Comparison of ENCODE assay signal across 1 cellular context in the genomic region with DNA sequence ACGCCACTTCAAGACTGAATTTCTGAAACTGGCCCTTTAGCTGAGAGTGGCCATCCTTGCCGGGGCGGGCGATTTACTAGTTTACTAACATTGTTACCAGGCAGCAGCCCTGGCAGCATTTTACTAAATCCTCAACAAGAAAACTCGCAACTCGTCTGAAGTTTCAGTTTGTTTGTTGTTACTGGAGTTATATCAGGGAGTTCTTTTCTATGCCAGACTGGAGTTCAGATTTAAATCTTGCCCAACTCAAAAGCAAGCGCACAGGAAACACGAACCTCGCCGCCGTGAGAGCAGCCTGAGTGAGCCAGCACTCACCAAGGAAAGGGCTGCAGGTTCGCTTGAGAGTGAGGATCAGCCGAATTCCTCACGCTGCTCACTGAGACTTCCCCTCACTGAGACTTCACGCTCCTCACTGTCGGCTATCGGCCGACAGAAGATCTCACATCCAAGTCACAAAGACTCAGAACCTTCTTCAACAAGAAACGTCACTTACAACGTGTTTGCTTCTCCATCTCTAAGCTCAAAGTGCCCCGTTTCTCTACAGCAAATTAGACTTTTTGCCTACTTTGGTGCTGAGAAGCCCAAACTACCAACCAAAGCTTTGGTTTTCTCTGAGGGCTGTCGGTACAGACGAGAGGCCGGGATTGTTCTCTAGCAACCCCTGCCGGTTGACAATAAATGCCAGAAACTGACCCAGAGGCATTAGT.
TF ChIP-seq lines count a peak whose summit lies in the region.

No MANE protein-coding gene starts in this region.

TF ChIP-seq in H1, 55 proteins besides CTCF, POLR2A, EP300 and RAD21 (continued from another document):
- TF ChIP-seq, protein P1, sequence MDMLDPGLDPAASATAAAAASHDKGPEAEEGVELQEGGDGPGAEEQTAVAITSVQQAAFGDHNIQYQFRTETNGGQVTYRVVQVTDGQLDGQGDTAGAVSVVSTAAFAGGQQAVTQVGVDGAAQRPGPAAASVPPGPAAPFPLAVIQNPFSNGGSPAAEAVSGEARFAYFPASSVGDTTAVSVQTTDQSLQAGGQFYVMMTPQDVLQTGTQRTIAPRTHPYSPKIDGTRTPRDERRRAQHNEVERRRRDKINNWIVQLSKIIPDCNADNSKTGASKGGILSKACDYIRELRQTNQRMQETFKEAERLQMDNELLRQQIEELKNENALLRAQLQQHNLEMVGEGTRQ (IDR thresholded peaks at IDR 0.05; ENCODE audit: low read length), result no peak
- no peak for TF ChIP-seq TEAD4 (IDR thresholded peaks at IDR 0.05; ENCODE audit: low read depth, low read length)
- no peak for TF ChIP-seq KDM4A (IDR thresholded peaks at IDR 0.05; ENCODE audit: low read depth, low read length, severe bottlenecking)
- TF ChIP-seq ASH2L (IDR thresholded peaks at IDR 0.05; ENCODE audit: low read length), result peak; percentile 96
- no peak for TF ChIP-seq SP4 (IDR thresholded peaks at IDR 0.05; ENCODE audit: low read length)
- TF ChIP-seq MAFK (IDR thresholded peaks at IDR 0.05; ENCODE audit: low read depth, low read length), result no peak
- TF ChIP-seq, protein P2, sequence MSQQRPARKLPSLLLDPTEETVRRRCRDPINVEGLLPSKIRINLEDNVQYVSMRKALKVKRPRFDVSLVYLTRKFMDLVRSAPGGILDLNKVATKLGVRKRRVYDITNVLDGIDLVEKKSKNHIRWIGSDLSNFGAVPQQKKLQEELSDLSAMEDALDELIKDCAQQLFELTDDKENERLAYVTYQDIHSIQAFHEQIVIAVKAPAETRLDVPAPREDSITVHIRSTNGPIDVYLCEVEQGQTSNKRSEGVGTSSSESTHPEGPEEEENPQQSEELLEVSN (IDR thresholded peaks at IDR 0.05), result 0 out of 2 replicates have a peak, but pooled peaks have one; percentile 14
- TF ChIP-seq TAF1 (IDR thresholded peaks at IDR 0.05; ENCODE audit: low read depth, low read length), result 0 out of 2 replicates have a peak, but pooled peaks have one; percentile 33
- no peak for TF ChIP-seq KDM5A (IDR thresholded peaks at IDR 0.05; ENCODE audit: low read length)
- TF ChIP-seq CTBP2 (IDR thresholded peaks at IDR 0.05; ENCODE audit: borderline replicate concordance, insufficient read depth, insufficient read length, low read length), result no peak
- peak; percentile 63; the same call in 1 of the 2 replicates for TF ChIP-seq RBBP5 (IDR thresholded peaks at IDR 0.05; ENCODE audit: borderline replicate concordance, low read depth, low read length)
TF ChIP-seq in H1: peak in this region for 5.
